18 cellular contexts compared by ENCODE assay signal in the genomic region with DNA sequence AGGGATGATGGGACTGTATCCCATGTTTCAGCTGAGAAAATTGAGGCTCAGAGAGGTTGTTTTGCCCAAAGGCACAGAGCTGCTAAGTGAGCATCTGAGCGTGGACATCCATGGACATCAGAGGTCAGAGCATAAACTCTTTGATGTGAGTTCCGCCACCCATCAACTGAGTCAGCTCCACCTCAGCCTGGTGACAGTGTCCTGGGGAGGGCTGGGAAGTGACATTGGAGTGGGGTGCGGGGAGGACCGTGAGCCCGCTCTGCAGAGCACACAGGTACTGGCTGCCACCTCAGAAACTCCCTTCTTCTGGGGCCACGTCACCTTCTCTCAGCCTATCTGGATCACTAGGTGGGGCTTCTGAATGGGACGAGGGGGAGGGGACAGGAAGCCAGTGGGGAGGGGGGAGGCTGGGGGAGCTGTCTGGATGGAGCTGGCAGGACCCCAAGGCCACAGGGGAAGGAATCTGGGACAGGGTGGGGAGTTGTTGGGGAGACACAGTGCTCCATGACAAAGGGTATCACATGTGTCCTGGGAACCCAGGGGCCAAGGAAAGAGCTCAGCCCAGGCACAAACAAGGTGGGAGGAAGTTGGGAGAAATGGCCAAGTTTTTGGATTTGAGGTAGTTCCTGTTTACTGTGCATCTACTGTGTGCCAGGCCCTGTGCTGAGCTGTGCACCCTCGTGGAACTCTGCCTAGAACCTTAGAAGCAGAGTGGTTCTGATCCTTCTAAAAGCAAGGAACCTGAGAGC. TPM values are rescaled to one million over a fixed set of nuclear protein-coding genes. Genes with fewer than 3 reads are reported as not detected.
"Had no signal": no experiment of that assay in that cellular context is flagged by ENCODE, and none has a peak within 500 bp of the region (broad histone marks: within the 10 kb centered on the region; RNA-seq: fewer than 3 reads in every experiment).

No MANE protein-coding gene starts in this region.

- ATAC-seq: activated CD8-positive, alpha-beta T cell treated with anti-CD3 and anti-CD28 coated beads, Interleukin-2, amount 10 ng/mL, durations not matched to agents 7 days and 5 days; activated T-cell treated with anti-CD3 and anti-CD28 coated beads, Interleukin-2, amount 50 U/mL, for 72 hours had no signal

- DNase-seq: activated CD4-positive, alpha-beta T cell treated with anti-CD3 and anti-CD28 coated beads for 4 hours; activated CD8-positive, alpha-beta memory T cell treated with anti-CD3 and anti-CD28 coated beads, Interleukin-2, amount 50 U/mL, for 4 hours; activated CD8-positive, alpha-beta T cell treated with anti-CD3 and anti-CD28 coated beads, Interleukin-2, amount 10 ng/mL, durations not matched to agents 7 days and 5 days; activated gamma-delta T cell treated with Interleukin-2 at 50 U/mL for 16 hours; activated T-cell treated with anti-CD3 and anti-CD28 coated beads, Interleukin-2, amount 50 U/mL, for 72 hours; amygdala; caudate nucleus; hippocampal formation; ovary; spleen; T1000; thyroid gland had no signal

- H3K27me3 ChIP-seq: body of pancreas, ovary, thyroid gland had no signal

- H3K27ac Mint-ChIP-seq: activated CD8-positive, alpha-beta T cell treated with anti-CD3 and anti-CD28 coated beads, Interleukin-2, amount 10 ng/mL, durations not matched to agents 7 days and 5 days; activated naive CD8-positive, alpha-beta T cell; activated T-cell treated with anti-CD3 and anti-CD28 coated beads, Interleukin-2, amount 50 U/mL, for 72 hours had no signal

- H3K4me3 Mint-ChIP-seq: activated CD8-positive, alpha-beta T cell treated with anti-CD3 and anti-CD28 coated beads, Interleukin-2, amount 10 ng/mL, durations not matched to agents 7 days and 5 days; activated naive CD8-positive, alpha-beta T cell; activated T-cell treated with anti-CD3 and anti-CD28 coated beads, Interleukin-2, amount 50 U/mL, for 72 hours had no signal

- H3K9me3 Mint-ChIP-seq: activated T-cell treated with anti-CD3 and anti-CD28 coated beads, Interleukin-2, amount 50 U/mL, for 72 hours had no signal

- H3K36me3 ChIP-seq: esophagus muscularis mucosa, ovary, right lobe of liver, SJSA1, spleen, thyroid gland had no signal

- H3K4me1 ChIP-seq: right lobe of liver had no signal

- H3K27ac ChIP-seq: esophagus muscularis mucosa, ovary, right lobe of liver, SJSA1, thyroid gland had no signal

- H3K9me3 ChIP-seq: body of pancreas, esophagus muscularis mucosa, ovary, right lobe of liver, SJSA1, spleen, thyroid gland had no signal

- H3K4me3 ChIP-seq: body of pancreas, esophagus muscularis mucosa, ovary, right lobe of liver, SJSA1, thyroid gland had no signal

- H3K36me3 Mint-ChIP-seq: activated naive CD8-positive, alpha-beta T cell had no signal

RNA-seq across cellular contexts. Expression of a gene that starts 2.5 kb away (rescaled TPM):
- total RNA-seq: activated CD8-positive, alpha-beta T cell treated with anti-CD3 and anti-CD28 coated beads, Interleukin-2, amount 10 ng/mL, durations not matched to agents 7 days and 5 days; pulmonary artery endothelial cell; SJSA1 had no signal
